ENCODE assay signal across 18 cellular contexts in the genomic region with DNA sequence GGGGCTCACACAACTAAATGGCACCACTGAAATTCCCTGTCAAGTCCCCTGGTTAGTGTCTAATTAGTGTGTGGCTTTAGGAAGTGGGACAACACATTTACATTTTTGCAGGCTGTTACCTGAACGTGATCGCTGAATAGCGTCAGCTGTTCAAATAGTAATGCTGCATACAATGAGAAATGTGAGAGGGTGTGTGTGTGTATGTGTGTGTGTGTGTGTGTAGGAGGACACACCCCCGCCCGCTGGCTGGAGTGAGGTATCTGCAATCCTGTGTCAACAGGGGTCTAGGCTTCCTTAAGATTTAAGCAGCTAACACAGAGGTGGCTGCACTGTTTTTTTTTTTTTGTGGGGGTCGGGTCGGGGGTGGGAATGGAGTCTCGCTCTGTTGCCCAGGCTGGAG. TPM values are rescaled to one million over a fixed set of nuclear protein-coding genes. Genes with fewer than 3 reads are reported as not detected.
A peak's percentile ranks its signal among the peaks of the same experiment; 100 is the strongest.
DNase-seq lines count a peak whose midpoint lies in the region; ATAC-seq and TF ChIP-seq lines count a peak whose summit lies in the region.
"Had no signal": no experiment of that assay in that cellular context is flagged by ENCODE, and none has a peak within 500 bp of the region (broad histone marks: within the 10 kb centered on the region; RNA-seq: fewer than 3 reads in every experiment).

No MANE protein-coding gene starts in this region.

- H3K4me1 Mint-ChIP-seq in endodermal cell = peaks cover 19% of the 10 kb centered on the region
- H3K4me1 Mint-ChIP-seq in type B pancreatic cell (ENCODE audit: unreplicated experiment) = peaks cover 19% of the 10 kb centered on the region
- H3K4me1 Mint-ChIP-seq: central memory CD8-positive, alpha-beta T cell had no signal

- DNase-seq in NCI-H1436 treated with DMSO at 0.1 percent for 48 hours (lab: John Stamatoyannopoulos, UW) (peak; percentile 17), NCI-H510A (lab: John Stamatoyannopoulos, UW) (peak; percentile 64), endodermal cell (peak; percentile 67), type B pancreatic cell (ENCODE audit: extremely low spot score, unreplicated experiment) (no peak), ureter (ENCODE audit: low spot score) (no peak)
- no peak for DNase-seq in effector CD4-positive, alpha-beta T cell
- DNase-seq: activated CD8-positive, alpha-beta T cell treated with anti-CD3 and anti-CD28 coated beads for 36 hours; H9; MV-4-11; occipital lobe; OCI-M1; SK-N-SH had no signal

- no peak for ATAC-seq in HG03095 (IDR thresholded peaks at IDR 0.05; ENCODE audit: unreplicated experiment)
- ATAC-seq: activated CD8-positive, alpha-beta T cell treated with anti-CD3 and anti-CD28 coated beads for 36 hours; stimulated activated effector memory CD8-positive, alpha-beta T cell treated with anti-CD3 and anti-CD28 coated beads, Interleukin-12 subunit alpha, Interleukin-12 subunit beta, amount 100 ng/mL, for 72 hours had no signal

- H3K36me3 Mint-ChIP-seq in endodermal cell (ENCODE audit: low read depth) (no peaks in the 10 kb centered on the region), type B pancreatic cell (peaks cover 3% of the 10 kb centered on the region)
- H3K36me3 Mint-ChIP-seq: stimulated activated effector memory CD8-positive, alpha-beta T cell treated with anti-CD3 and anti-CD28 coated beads, Interleukin-12 subunit alpha, Interleukin-12 subunit beta, amount 100 ng/mL, for 72 hours had no signal

- no peaks in the 10 kb centered on the region for H3K9me3 ChIP-seq in endodermal cell (ENCODE audit: control insufficient read depth, low read length)
- H3K9me3 ChIP-seq: SK-N-SH had no signal

- no peak overlapping the region for H3K9ac ChIP-seq in endodermal cell (ENCODE audit: extremely low read depth, low read length, poor library complexity, severe bottlenecking)
- H3K9ac ChIP-seq: BLaER1 treated with 17β-estradiol and CSF1 and Interleukin-3, amounts not matched to agents 10 nM and 100 nM; SK-N-SH had no signal

- H3K27ac ChIP-seq in endodermal cell (ENCODE audit: low read depth, low read length) = no peak overlapping the region
- H3K27ac ChIP-seq: BLaER1 treated with 17β-estradiol and CSF1 and Interleukin-3, amounts not matched to agents 10 nM and 100 nM had no signal

- no peaks in the 10 kb centered on the region for H3K36me3 ChIP-seq in endodermal cell (ENCODE audit: control insufficient read depth, insufficient read depth, low read length)
- H3K36me3 ChIP-seq: BLaER1 treated with 17β-estradiol and CSF1 and Interleukin-3, amounts not matched to agents 10 nM and 100 nM had no signal

- no peak for TF ChIP-seq CTCF in endodermal cell (conservative IDR thresholded peaks at IDR 0.05)
- TF ChIP-seq CTCF in type B pancreatic cell (conservative IDR thresholded peaks at IDR 0.05) = no peak

- H3K27me3 Mint-ChIP-seq in endodermal cell (ENCODE audit: insufficient read depth) = peaks cover 34% of the 10 kb centered on the region
- H3K27me3 Mint-ChIP-seq in type B pancreatic cell = peaks cover 13% of the 10 kb centered on the region

- H3K9me3 Mint-ChIP-seq in endodermal cell (no peaks in the 10 kb centered on the region), type B pancreatic cell (no peaks in the 10 kb centered on the region)
- H3K9me3 Mint-ChIP-seq: activated CD8-positive, alpha-beta T cell treated with anti-CD3 and anti-CD28 coated beads for 36 hours; activated T-helper 1 cell treated with anti-CD3 and anti-CD28 coated beads, Interleukin-12 subunit alpha, Interleukin-12 subunit beta, Interleukin-2, Interleukin-4 antibody, amounts not matched to agents 30 ng/mL and 10 ng/mL and 1 ng/mL, durations not matched to agents 14 hours and 24 hours and 36 hours; central memory CD8-positive, alpha-beta T cell; H9; stimulated activated effector memory CD8-positive, alpha-beta T cell treated with anti-CD3 and anti-CD28 coated beads, Interleukin-12 subunit alpha, Interleukin-12 subunit beta, amount 100 ng/mL, for 72 hours had no signal

- WGBS in endodermal cell (ENCODE audit: insufficient coverage in 1 of 2, insufficient read length in 1 of 2), 2 experiments = 80 to 100% methylated on average over 3 to 8 of the region's 8 CpGs

- no peaks in the 10 kb centered on the region for H3K4me1 ChIP-seq in endodermal cell (ENCODE audit: control insufficient read depth, insufficient read depth, low read length)

- no peak overlapping the region for H3K4me3 ChIP-seq in endodermal cell (ENCODE audit: low read length)
- H3K4me3 ChIP-seq: BLaER1 treated with 17β-estradiol and CSF1 and Interleukin-3, amounts not matched to agents 10 nM and 100 nM had no signal

- no peak overlapping the region for H3K27ac Mint-ChIP-seq in endodermal cell
- H3K27ac Mint-ChIP-seq in type B pancreatic cell = peak overlapping the region; percentile 51
- H3K27ac Mint-ChIP-seq: activated CD8-positive, alpha-beta T cell treated with anti-CD3 and anti-CD28 coated beads for 36 hours; stimulated activated effector memory CD8-positive, alpha-beta T cell treated with anti-CD3 and anti-CD28 coated beads, Interleukin-12 subunit alpha, Interleukin-12 subunit beta, amount 100 ng/mL, for 72 hours had no signal

- H3K27me3 ChIP-seq in endodermal cell (ENCODE audit: control insufficient read depth, insufficient read depth, low read length, poor library complexity, severe bottlenecking) = peaks cover 29% of the 10 kb centered on the region
- H3K27me3 ChIP-seq: BLaER1 treated with 17β-estradiol and CSF1 and Interleukin-3, amounts not matched to agents 10 nM and 100 nM had no signal

- no peak overlapping the region for H3K4me3 Mint-ChIP-seq in endodermal cell
- peak overlapping the region; percentile 37 for H3K4me3 Mint-ChIP-seq in type B pancreatic cell
- H3K4me3 Mint-ChIP-seq: activated CD8-positive, alpha-beta T cell treated with anti-CD3 and anti-CD28 coated beads for 36 hours; activated T-helper 1 cell treated with anti-CD3 and anti-CD28 coated beads, Interleukin-12 subunit alpha, Interleukin-12 subunit beta, Interleukin-2, Interleukin-4 antibody, amounts not matched to agents 30 ng/mL and 10 ng/mL and 1 ng/mL, durations not matched to agents 14 hours and 24 hours and 36 hours; central memory CD8-positive, alpha-beta T cell; H9; stimulated activated effector memory CD8-positive, alpha-beta T cell treated with anti-CD3 and anti-CD28 coated beads, Interleukin-12 subunit alpha, Interleukin-12 subunit beta, amount 100 ng/mL, for 72 hours had no signal

RNA-seq across cellular contexts. Expression of a gene that starts 4.8 kb away (rescaled TPM):
- total RNA-seq in endodermal cell (10 to 100 TPM; 12.6 to 14.5 TPM), type B pancreatic cell (ENCODE audit: low replicate concordance) (23.7 and 40.1 TPM in 2 replicates), ureter (76.0 TPM)
- polyA plus RNA-seq in endodermal cell (2013, experiment 1 of 2) = 5.6 TPM
- polyA plus RNA-seq in endodermal cell (2013, experiment 2 of 2) = 2.4 TPM
- total RNA-seq: activated CD8-positive, alpha-beta T cell treated with anti-CD3 and anti-CD28 coated beads for 36 hours; activated T-helper 1 cell treated with anti-CD3 and anti-CD28 coated beads, Interleukin-12 subunit alpha, Interleukin-12 subunit beta, Interleukin-2, Interleukin-4 antibody, amounts not matched to agents 30 ng/mL and 10 ng/mL and 1 ng/mL, durations not matched to agents 14 hours and 24 hours and 36 hours; endothelial cell of umbilical vein had no signal
- polyA plus RNA-seq: endothelial cell of umbilical vein had no signal

Comparison
In these comparisons a context has a peak if more than half of its experiments do, and no peak if none do; other contexts are left out.
1. DNase-seq: peak in NCI-H1436 treated with DMSO at 0.1 percent for 48 hours (single experiment), NCI-H510A (single experiment) and endodermal cell (single experiment); none in type B pancreatic cell (single experiment), ureter (single experiment) and effector CD4-positive, alpha-beta T cell (single experiment).